10 cellular contexts compared by ENCODE assay signal in the genomic region with DNA sequence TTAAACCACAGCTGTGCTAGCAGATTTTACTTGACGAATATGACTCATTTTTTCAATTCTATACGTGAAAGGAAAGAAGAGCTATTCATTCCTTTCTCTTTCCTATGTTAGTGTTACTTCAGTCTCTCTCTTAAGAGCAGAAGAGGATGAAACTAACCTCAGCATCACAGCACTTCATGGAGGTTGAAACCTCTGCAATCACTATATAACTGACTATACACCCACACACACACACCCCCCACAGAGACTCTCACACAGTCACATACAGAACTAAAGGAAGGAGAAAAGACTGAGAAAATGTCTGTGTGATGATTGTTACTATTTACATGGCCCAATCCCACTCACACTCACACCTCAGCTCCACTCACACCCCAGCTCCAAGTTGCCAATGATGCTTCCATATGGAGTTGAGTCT.
DNase-seq lines count a peak whose midpoint lies in the region; ATAC-seq and TF ChIP-seq lines count a peak whose summit lies in the region.
"Had no signal": no experiment of that assay in that cellular context is flagged by ENCODE, and none has a peak within 500 bp of the region (broad histone marks: within the 10 kb centered on the region; RNA-seq: fewer than 3 reads in every experiment).

No MANE protein-coding gene starts in this region.

- ATAC-seq in GM18519 (IDR thresholded peaks at IDR 0.05; ENCODE audit: low FRiP score, unreplicated experiment) (peak; percentile 92), GM21515 (IDR thresholded peaks at IDR 0.05; ENCODE audit: unreplicated experiment) (peak; percentile 85), HG03378 (IDR thresholded peaks at IDR 0.05; ENCODE audit: unreplicated experiment) (peak; percentile 95), Right ventricle myocardium inferior (no peak)
- ATAC-seq: T-cell had no signal

- no peak for TF ChIP-seq CTCF in PC-9 (conservative IDR thresholded peaks at IDR 0.05)

- POLR2A ChIA-PET in PC-9 (lab: Charles Lee; ENCODE audit: unreplicated experiment): interaction anchor here (0.6 kb wide), 1 partner anchor 194 kb away, joined by 5 read pairs; no protein-coding TSS in a partner anchor

- H3K27ac ChIP-seq in PC-9: no peak overlapping the region

- H3K9me3 ChIP-seq in PC-9 (ENCODE audit: insufficient read depth, low read depth): no peaks in the 10 kb centered on the region

- H3K4me3 ChIP-seq in PC-9: no peak overlapping the region

- BruUV-seq in PC-9 (replicated peaks; lab: Mats Ljungman, UMichigan): no TSS peak

- no peaks in the 10 kb centered on the region for H3K27me3 ChIP-seq in PC-9 (ENCODE audit: insufficient read depth, low read depth)

- intact Hi-C loops in Right ventricle myocardium inferior (cut with DNase I): no loop called here
- intact Hi-C loops in PC-9 (cut with micrococcal nuclease; ENCODE audit: unreplicated experiment): no loop called here

- no peaks in the 10 kb centered on the region for H3K4me1 ChIP-seq in PC-9 (replicated peaks; ENCODE audit: insufficient read depth)

- H2AFZ ChIP-seq in PC-9: no peak overlapping the region

- no peaks in the 10 kb centered on the region for H3F3A ChIP-seq in PC-9 (ENCODE audit: insufficient read depth, low read depth)

- no peaks in the 10 kb centered on the region for H3K36me3 ChIP-seq in PC-9 (ENCODE audit: low read depth)

- H3K9me2 ChIP-seq in PC-9 (ENCODE audit: insufficient read depth): no peaks in the 10 kb centered on the region

- H3K4me2 ChIP-seq in PC-9: no peak overlapping the region

- CTCF ChIA-PET in PC-9 (lab: Charles Lee): interaction anchor here (0.6 kb wide), 1 partner anchor 330 kb away, joined by 5 read pairs; no protein-coding TSS in a partner anchor

- no peaks in the 10 kb centered on the region for H3K79me2 ChIP-seq in PC-9 (ENCODE audit: low read depth)

- no peaks in the 10 kb centered on the region for H4K20me1 ChIP-seq in PC-9 (ENCODE audit: insufficient read depth)

- DNase-seq in stimulated activated CD4-positive, alpha-beta T cell treated with anti-CD3 and anti-CD28 coated beads, Interleukin-12 subunit alpha, Interleukin-12 subunit beta, amount 100 ng/mL, for 4 hours: peak; percentile 43
- DNase-seq in Right ventricle myocardium inferior (ENCODE audit: missing footprints) (no peak), PC-9 (no peak), iPS-NIHi11 (ENCODE audit: low spot score) (no peak), OCI-M2 (lab: John Stamatoyannopoulos, UW; ENCODE audit: unreplicated experiment) (no peak)
- DNase-seq: Karpas-422, T-cell had no signal
